ENCODE assay signal across 1 cellular context in genomic region chr12:6963741-6964446, GRCh38.
A peak's percentile ranks its signal among the peaks of the same experiment; 100 is the strongest.
TF ChIP-seq lines count a peak whose summit lies in the region.

No MANE protein-coding gene starts in this region.

TF ChIP-seq in K562, 482 proteins besides CTCF, POLR2A, EP300 and RAD21 (continued from another document and continues in another):
- TF ChIP-seq ZC3H11A (IDR thresholded peaks at IDR 0.05; ENCODE audit: low read depth, low read length), result no peak
- TF ChIP-seq ZNF76 (CRISPR knock-in tag; IDR thresholded peaks at IDR 0.05; ENCODE audit: borderline replicate concordance), result 0 out of 2 replicates have a peak, but pooled peaks have one; percentile 47
- TF ChIP-seq ZNF507 (tag; conservative IDR thresholded peaks at IDR 0.05), result no peak
- TF ChIP-seq EWSR1 (IDR thresholded peaks at IDR 0.05; ENCODE audit: borderline replicate concordance, low read depth, partially characterized antibody), result no peak
- TF ChIP-seq SNAPC5 (CRISPR knock-in tag; IDR thresholded peaks at IDR 0.05), result no peak
- TF ChIP-seq RBM17 (IDR thresholded peaks at IDR 0.05; ENCODE audit: borderline replicate concordance, low read depth, low read length), result no peak
- no peak for TF ChIP-seq PBX2 (CRISPR knock-in tag; IDR thresholded peaks at IDR 0.05; ENCODE audit: low read depth)
- no peak for TF ChIP-seq PBX2 (tag; conservative IDR thresholded peaks at IDR 0.05; ENCODE audit: low read depth)
- TF ChIP-seq, protein P1, sequence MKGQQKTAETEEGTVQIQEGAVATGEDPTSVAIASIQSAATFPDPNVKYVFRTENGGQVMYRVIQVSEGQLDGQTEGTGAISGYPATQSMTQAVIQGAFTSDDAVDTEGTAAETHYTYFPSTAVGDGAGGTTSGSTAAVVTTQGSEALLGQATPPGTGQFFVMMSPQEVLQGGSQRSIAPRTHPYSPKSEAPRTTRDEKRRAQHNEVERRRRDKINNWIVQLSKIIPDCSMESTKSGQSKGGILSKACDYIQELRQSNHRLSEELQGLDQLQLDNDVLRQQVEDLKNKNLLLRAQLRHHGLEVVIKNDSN (CRISPR knock-in tag; IDR thresholded peaks at IDR 0.05), result no peak
- TF ChIP-seq, protein P2, sequence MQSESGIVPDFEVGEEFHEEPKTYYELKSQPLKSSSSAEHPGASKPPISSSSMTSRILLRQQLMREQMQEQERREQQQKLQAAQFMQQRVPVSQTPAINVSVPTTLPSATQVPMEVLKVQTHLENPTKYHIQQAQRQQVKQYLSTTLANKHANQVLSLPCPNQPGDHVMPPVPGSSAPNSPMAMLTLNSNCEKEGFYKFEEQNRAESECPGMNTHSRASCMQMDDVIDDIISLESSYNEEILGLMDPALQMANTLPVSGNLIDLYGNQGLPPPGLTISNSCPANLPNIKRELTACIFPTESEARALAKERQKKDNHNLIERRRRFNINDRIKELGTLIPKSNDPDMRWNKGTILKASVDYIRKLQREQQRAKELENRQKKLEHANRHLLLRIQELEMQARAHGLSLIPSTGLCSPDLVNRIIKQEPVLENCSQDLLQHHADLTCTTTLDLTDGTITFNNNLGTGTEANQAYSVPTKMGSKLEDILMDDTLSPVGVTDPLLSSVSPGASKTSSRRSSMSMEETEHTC (IDR thresholded peaks at IDR 0.05), result no peak
- TF ChIP-seq GABPB1 (CRISPR knock-in tag; IDR thresholded peaks at IDR 0.05), result no peak
- TF ChIP-seq, protein P3, sequence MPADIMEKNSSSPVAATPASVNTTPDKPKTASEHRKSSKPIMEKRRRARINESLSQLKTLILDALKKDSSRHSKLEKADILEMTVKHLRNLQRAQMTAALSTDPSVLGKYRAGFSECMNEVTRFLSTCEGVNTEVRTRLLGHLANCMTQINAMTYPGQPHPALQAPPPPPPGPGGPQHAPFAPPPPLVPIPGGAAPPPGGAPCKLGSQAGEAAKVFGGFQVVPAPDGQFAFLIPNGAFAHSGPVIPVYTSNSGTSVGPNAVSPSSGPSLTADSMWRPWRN (IDR thresholded peaks at IDR 0.05; ENCODE audit: low read depth), result no peak
- peak; percentile 47; the same call in 1 of the 2 replicates for TF ChIP-seq TAF7 (tag; IDR thresholded peaks at IDR 0.05)
- peak; percentile 68 for TF ChIP-seq NFIC (IDR thresholded peaks at IDR 0.05)
- TF ChIP-seq ZNF134 (CRISPR knock-in tag; conservative IDR thresholded peaks at IDR 0.05), result no peak
- TF ChIP-seq BCOR (IDR thresholded peaks at IDR 0.05), result no peak
- peak; percentile 62; the same call in 1 of the 2 replicates for TF ChIP-seq PTRF (tag; IDR thresholded peaks at IDR 0.05)
- TF ChIP-seq TFAP4 (CRISPR knock-in tag; IDR thresholded peaks at IDR 0.05; ENCODE audit: borderline replicate concordance), result no peak
- TF ChIP-seq DDX20 (tag; IDR thresholded peaks at IDR 0.05; ENCODE audit: low read depth), result peak; percentile 33; the same call in 1 of the 2 replicates
- peak; percentile 42; the same call in 1 of the 2 replicates for TF ChIP-seq ATF4 (CRISPR knock-in tag; IDR thresholded peaks at IDR 0.05)
- no peak for TF ChIP-seq NR4A1 (CRISPR knock-in tag; IDR thresholded peaks at IDR 0.05)
- peak; percentile 94 for TF ChIP-seq NR4A1 (tag; IDR thresholded peaks at IDR 0.05)
- TF ChIP-seq, protein P4, sequence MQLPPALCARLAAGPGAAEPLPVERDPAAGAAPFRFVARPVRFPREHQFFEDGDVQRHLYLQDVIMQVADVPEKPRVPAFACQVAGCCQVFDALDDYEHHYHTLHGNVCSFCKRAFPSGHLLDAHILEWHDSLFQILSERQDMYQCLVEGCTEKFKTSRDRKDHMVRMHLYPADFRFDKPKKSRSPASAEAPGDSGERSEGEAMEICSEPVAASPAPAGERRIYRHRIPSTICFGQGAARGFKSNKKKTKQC (CRISPR knock-in tag; IDR thresholded peaks at IDR 0.05), result no peak
- no peak for TF ChIP-seq SNRNP70 (optimal IDR thresholded peaks at IDR 0.05; ENCODE audit: low read depth, low read length)
- no peak for TF ChIP-seq CAMTA2 (CRISPR knock-in tag; conservative IDR thresholded peaks at IDR 0.05)
- TF ChIP-seq ZNF766 (CRISPR knock-in tag; conservative IDR thresholded peaks at IDR 0.05), result peak; percentile 86
- no peak for TF ChIP-seq NELFE (IDR thresholded peaks at IDR 0.05; ENCODE audit: insufficient read depth, insufficient read length)
- TF ChIP-seq ZC3H4 (CRISPR knock-in tag; IDR thresholded peaks at IDR 0.05; ENCODE audit: borderline replicate concordance), result no peak
- TF ChIP-seq ZNF644 (tag; IDR thresholded peaks at IDR 0.05; ENCODE audit: low read depth), result peak; percentile 63; the same call in 1 of the 2 replicates
- TF ChIP-seq PHB (CRISPR knock-in tag; IDR thresholded peaks at IDR 0.05), result no peak
- no peak for TF ChIP-seq ATF1 (CRISPR knock-in tag; IDR thresholded peaks at IDR 0.05)
- TF ChIP-seq ATF1 (tag; IDR thresholded peaks at IDR 0.05), result no peak
- TF ChIP-seq SMARCC2 (IDR thresholded peaks at IDR 0.05; ENCODE audit: low read depth), result no peak
- peak in 1 of 2 experiments; percentile 62; a peak in 1 of 4 replicates for TF ChIP-seq MAZ (CRISPR knock-in tag; conservative IDR thresholded peaks at IDR 0.05 in 1 of 2, IDR thresholded peaks at IDR 0.05 in 1 of 2)
- no peak for TF ChIP-seq FOXK2 (conservative IDR thresholded peaks at IDR 0.05 in 1 of 2, IDR thresholded peaks at IDR 0.05 in 1 of 2; ENCODE audit: low read depth in 2 of 2)
- no peak for TF ChIP-seq NR2C1 (IDR thresholded peaks at IDR 0.05)
- peak; percentile 67 for TF ChIP-seq NR2C1 (tag; IDR thresholded peaks at IDR 0.05)
- no peak for TF ChIP-seq U2AF2 (optimal IDR thresholded peaks at IDR 0.05; ENCODE audit: low read depth, low read length)
- TF ChIP-seq CCAR2 (IDR thresholded peaks at IDR 0.05; ENCODE audit: low read depth, low read length), result no peak
- no peak; the same call in 1 of the 2 replicates for TF ChIP-seq E2F3 (CRISPR knock-in tag; IDR thresholded peaks at IDR 0.05)
- peak; percentile 56 for TF ChIP-seq ZNF395 (CRISPR knock-in tag; IDR thresholded peaks at IDR 0.05)
- TF ChIP-seq DPF2 (IDR thresholded peaks at IDR 0.05), result no peak
- TF ChIP-seq NFRKB (IDR thresholded peaks at IDR 0.05; ENCODE audit: low read depth), result no peak
- no peak for TF ChIP-seq PRMT5 (CRISPR knock-in tag; IDR thresholded peaks at IDR 0.05)
- TF ChIP-seq, protein P5, sequence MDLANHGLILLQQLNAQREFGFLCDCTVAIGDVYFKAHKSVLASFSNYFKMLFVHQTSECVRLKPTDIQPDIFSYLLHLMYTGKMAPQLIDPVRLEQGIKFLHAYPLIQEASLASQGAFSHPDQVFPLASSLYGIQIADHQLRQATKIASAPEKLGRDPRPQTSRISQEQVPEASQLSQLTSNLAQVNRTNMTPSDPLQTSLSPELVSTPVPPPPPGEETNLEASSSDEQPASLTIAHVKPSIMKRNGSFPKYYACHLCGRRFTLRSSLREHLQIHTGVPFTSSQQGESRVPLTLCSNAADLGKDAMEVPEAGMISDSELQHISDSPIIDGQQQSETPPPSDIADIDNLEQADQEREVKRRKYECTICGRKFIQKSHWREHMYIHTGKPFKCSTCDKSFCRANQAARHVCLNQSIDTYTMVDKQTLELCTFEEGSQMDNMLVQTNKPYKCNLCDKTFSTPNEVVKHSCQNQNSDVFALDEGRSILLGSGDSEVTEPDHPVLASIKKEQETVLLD (IDR thresholded peaks at IDR 0.05), result no peak
- TF ChIP-seq ZNF121 (CRISPR knock-in tag; conservative IDR thresholded peaks at IDR 0.05), result no peak
- no peak for TF ChIP-seq ZNF785 (CRISPR knock-in tag; IDR thresholded peaks at IDR 0.05)
- no peak for TF ChIP-seq ZNF398 (CRISPR knock-in tag; IDR thresholded peaks at IDR 0.05)
- no peak for TF ChIP-seq POU5F1 (IDR thresholded peaks at IDR 0.05; ENCODE audit: borderline replicate concordance, low read depth, low read length, partially characterized antibody)
